In the genomic region with DNA sequence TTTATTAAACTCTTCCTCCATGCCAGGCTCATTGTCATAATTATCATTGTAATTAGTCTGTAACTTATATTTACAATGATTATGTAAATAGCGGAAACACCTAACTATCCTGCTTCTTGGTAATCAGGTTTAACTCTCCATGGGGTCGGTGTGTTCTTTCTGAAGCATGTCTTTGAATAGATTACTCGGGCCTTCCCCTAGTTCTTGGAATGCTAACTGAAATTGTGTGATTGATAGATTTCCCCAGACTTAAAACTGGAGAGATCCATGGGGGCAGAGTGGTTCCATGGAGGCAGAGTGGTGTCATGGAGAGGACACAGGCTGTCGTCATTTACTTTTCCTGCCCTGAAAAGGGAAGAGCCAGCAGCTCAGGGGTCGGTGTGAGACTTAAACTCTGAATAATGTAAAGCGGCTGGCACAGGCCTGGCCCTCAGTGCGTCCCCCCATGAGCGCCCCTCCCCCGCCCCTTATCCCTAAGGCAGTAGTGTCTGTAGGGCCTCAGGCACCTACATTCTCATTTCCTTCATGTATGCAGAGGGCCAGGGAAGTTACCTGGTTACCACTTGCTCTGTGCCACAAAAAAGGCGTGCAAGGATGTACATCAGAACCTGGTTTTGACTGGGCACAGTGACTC, we compare ENCODE assay signal across 1 cellular context.
TF ChIP-seq lines count a peak whose summit lies in the region.

No MANE protein-coding gene starts in this region.

TF ChIP-seq in H1, 55 proteins besides CTCF, POLR2A, EP300 and RAD21:
- TF ChIP-seq CHD2 (IDR thresholded peaks at IDR 0.05; ENCODE audit: low read length) (no peak), KDM5A (IDR thresholded peaks at IDR 0.05; ENCODE audit: low read length) (no peak), NRF1 (IDR thresholded peaks at IDR 0.05; ENCODE audit: low read depth, low read length) (no peak), ASH2L (IDR thresholded peaks at IDR 0.05; ENCODE audit: low read length) (peak; percentile 20), SUZ12 (IDR thresholded peaks at IDR 0.05; ENCODE audit: low read length) (no peak), RFX5 (IDR thresholded peaks at IDR 0.05; ENCODE audit: borderline replicate concordance, low read depth, low read length) (no peak)
